In the genomic region with DNA sequence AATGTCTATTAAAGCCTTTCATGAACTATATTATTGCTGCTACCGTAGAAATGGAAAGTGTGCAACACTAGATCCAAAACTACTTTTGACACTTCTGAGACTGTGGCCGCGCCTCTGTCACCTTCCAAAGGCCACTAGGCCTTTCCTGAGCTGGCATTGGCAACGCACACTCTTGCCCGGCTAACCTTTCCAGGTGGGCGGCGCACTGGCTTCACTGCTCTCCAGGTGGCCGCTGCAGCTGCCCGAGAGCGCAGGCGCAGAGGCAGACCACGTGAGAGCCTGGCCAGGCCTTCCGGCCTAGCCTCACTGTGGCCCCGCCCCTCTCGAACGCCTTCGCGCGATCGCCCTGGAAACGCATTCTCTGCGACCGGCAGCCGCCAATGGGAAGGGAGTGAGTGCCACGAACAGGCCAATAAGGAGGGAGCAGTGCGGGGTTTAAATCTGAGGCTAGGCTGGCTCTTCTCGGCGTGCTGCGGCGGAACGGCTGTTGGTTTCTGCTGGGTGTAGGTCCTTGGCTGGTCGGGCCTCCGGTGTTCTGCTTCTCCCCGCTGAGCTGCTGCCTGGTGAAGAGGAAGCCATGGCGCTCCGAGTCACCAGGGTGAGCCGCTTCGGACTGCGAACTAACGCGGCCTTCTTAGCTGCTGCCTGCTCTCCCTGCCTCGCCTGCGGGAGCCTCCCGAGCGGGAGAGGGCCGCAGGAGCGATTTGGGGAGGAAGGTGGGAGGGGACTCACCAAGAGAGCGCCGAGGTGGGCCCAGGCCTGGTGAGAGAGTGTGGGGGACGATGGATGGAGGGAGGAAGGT, we compare ENCODE assay signal across 8 cellular contexts. TPM values are rescaled to one million over a fixed set of nuclear protein-coding genes. Genes with fewer than 3 reads are reported as not detected.
DNase-seq lines count a peak whose midpoint lies in the region; ATAC-seq and TF ChIP-seq lines count a peak whose summit lies in the region.

A gene (plus strand): TSS at position 465 of the 802 bp plus-strand sequence. CDS start 113 bp downstream, at position 578.

- peak within 1 kb of the TSS; percentile 6 for H2AK5ac ChIP-seq in mesendoderm (ENCODE audit: low read length)

- H3K9ac ChIP-seq in HUES48 (ENCODE audit: low read depth, low read length) (peak within 1 kb of the TSS; percentile 94), NT2/D1 (ENCODE audit: insufficient read length, low read depth) (peak within 1 kb of the TSS; percentile 96), endocrine pancreas (ENCODE audit: control insufficient read depth, insufficient read depth, low read length) (peak within 1 kb of the TSS; percentile 15), mesendoderm (ENCODE audit: low read length) (peak within 1 kb of the TSS; percentile 98)

- peak within 1 kb of the TSS; percentile 76 for H3K4ac ChIP-seq in mesendoderm (ENCODE audit: low read depth, low read length)

- peak within 1 kb of the TSS; percentile 60 for H3K18ac ChIP-seq in mesendoderm (ENCODE audit: low read length)

- TF ChIP-seq CTCF in Calu3 (IDR thresholded peaks at IDR 0.05; ENCODE audit: unreplicated experiment) = no peak

- H2BK15ac ChIP-seq in mesendoderm (replicated peaks; ENCODE audit: low read depth) = no peak within 1 kb of the TSS

- peak within 1 kb of the TSS; percentile 83 for H3K23ac ChIP-seq in mesendoderm (ENCODE audit: low read length)

- DNase-seq in Calu3 (peak; percentile 99), NT2/D1 (ENCODE audit: low read depth, low spot score) (peak; percentile 92), mesendoderm (peak; percentile 99)
- peak; percentile 88 to 96 (median 93) for DNase-seq in activated CD8-positive, alpha-beta memory T cell treated with anti-CD3 and anti-CD28 coated beads for 48 hours (ENCODE audit: low read depth in 2 of 3, low spot score in 2 of 3)
- DNase-seq in stimulated activated CD8-positive, alpha-beta memory T cell treated with anti-CD3 and anti-CD28 coated beads, Interleukin-12 subunit alpha, Interleukin-12 subunit beta, amount 100 ng/mL, for 4 hours (ENCODE audit: low read depth) = peak; percentile 96

- peak within 1 kb of the TSS; percentile 92 for H2BK5ac ChIP-seq in mesendoderm (ENCODE audit: low read length)

- H3K4me3 ChIP-seq in HUES48 (ENCODE audit: low read depth, low read length) (peak within 1 kb of the TSS; percentile 82), NT2/D1 (ENCODE audit: insufficient read length, low read depth) (peak within 1 kb of the TSS; percentile 95), endocrine pancreas (ENCODE audit: control insufficient read depth, insufficient read depth, low read length) (peak within 1 kb of the TSS; percentile 58), mesendoderm (ENCODE audit: low read length) (peak within 1 kb of the TSS; percentile 96)

- no peaks in the 10 kb centered on the region for H3K9me3 Mint-ChIP-seq in Calu3 (ENCODE audit: low read depth, unreplicated experiment)

- H3K27me3 ChIP-seq in HUES48 (ENCODE audit: control insufficient read depth, insufficient read depth, low read length) (no peaks in the 10 kb centered on the region), NT2/D1 (ENCODE audit: insufficient read depth, insufficient read length) (no peaks in the 10 kb centered on the region), endocrine pancreas (ENCODE audit: control insufficient read depth, insufficient read depth, low read length) (no peaks in the 10 kb centered on the region), mesendoderm (ENCODE audit: insufficient read depth, low read length, poor library complexity) (no peaks in the 10 kb centered on the region)

- CTCF ChIA-PET in Calu3 (lab: Charles Lee) = interaction anchor here (0.5 to 1.1 kb wide), 6 partner anchors 9 to 104 kb away, joined by 3 to 4 read pairs (median 3); a partner anchor contains a TSS

- H3K4me3 Mint-ChIP-seq in Calu3 (ENCODE audit: low read depth, unreplicated experiment) = peak within 1 kb of the TSS; percentile 98

- no CpG with 5 or more reads among the region's 50 CpGs for WGBS in mesendoderm (ENCODE audit: extremely low coverage, insufficient coverage, low lambda C conversion rate)

- H3K36me3 ChIP-seq in HUES48 (ENCODE audit: control insufficient read depth, insufficient read depth, low read length) (peaks cover 41% of the 10 kb centered on the region), NT2/D1 (ENCODE audit: insufficient read depth, insufficient read length, low read length) (peaks cover 38% of the 10 kb centered on the region), endocrine pancreas (ENCODE audit: control insufficient read depth, insufficient read depth, low read length) (no peaks in the 10 kb centered on the region), mesendoderm (ENCODE audit: control insufficient read depth, insufficient read depth, low read length) (peaks cover 7% of the 10 kb centered on the region)

- H3K4me1 Mint-ChIP-seq in Calu3 (ENCODE audit: low read depth, unreplicated experiment) = peaks cover 13% of the 10 kb centered on the region

- peaks cover 12% of the 10 kb centered on the region for H3K79me1 ChIP-seq in mesendoderm (ENCODE audit: low read length)

- H3K36me3 Mint-ChIP-seq in Calu3 (ENCODE audit: insufficient read depth, unreplicated experiment) = peaks cover 39% of the 10 kb centered on the region

- intact Hi-C loops in Calu3 (cut with micrococcal nuclease; ENCODE audit: unreplicated experiment) = loop anchor here (10.0 kb wide), 1 partner anchor 72 kb away; a partner anchor contains a TSS

- H2BK120ac ChIP-seq in mesendoderm (ENCODE audit: low read depth, low read length) = no peak within 1 kb of the TSS

- H3K27ac ChIP-seq in HUES48 (ENCODE audit: low read depth, low read length) = peak within 1 kb of the TSS; percentile 95
- peak within 1 kb of the TSS; percentile 86 for H3K27ac ChIP-seq in mesendoderm (ENCODE audit: low read depth, low read length)

- H3K4me2 ChIP-seq in mesendoderm (ENCODE audit: low read length) = peak within 1 kb of the TSS; percentile 97

- peak within 1 kb of the TSS; percentile 93 for H3K27ac Mint-ChIP-seq in Calu3 (ENCODE audit: unreplicated experiment)

- H3K4me1 ChIP-seq in HUES48 (ENCODE audit: control insufficient read depth, insufficient read depth, low read length) (peaks cover 16% of the 10 kb centered on the region), NT2/D1 (ENCODE audit: insufficient read depth, insufficient read length) (no peaks in the 10 kb centered on the region), endocrine pancreas (ENCODE audit: control insufficient read depth, insufficient read depth, low read length) (no peaks in the 10 kb centered on the region), mesendoderm (ENCODE audit: control insufficient read depth, low read depth, low read length) (peaks cover 3% of the 10 kb centered on the region)

- BruUV-seq in Calu3 (replicated peaks; lab: Mats Ljungman, UMichigan) = no TSS peak

- peaks cover 22% of the 10 kb centered on the region for H3K79me2 ChIP-seq in mesendoderm (ENCODE audit: control insufficient read depth, insufficient read depth, low read length)

- ATAC-seq in GM21423 (IDR thresholded peaks at IDR 0.05; ENCODE audit: unreplicated experiment) = peak; percentile 98

- no peaks in the 10 kb centered on the region for H3K27me3 Mint-ChIP-seq in Calu3 (ENCODE audit: unreplicated experiment)

- H3K9me3 ChIP-seq in HUES48 (ENCODE audit: control insufficient read depth, insufficient read depth, low read length) (no peaks in the 10 kb centered on the region), NT2/D1 (ENCODE audit: insufficient read depth, low read length) (no peaks in the 10 kb centered on the region), endocrine pancreas (ENCODE audit: control insufficient read depth, low read length) (no peaks in the 10 kb centered on the region)

- H3K56ac ChIP-seq in mesendoderm (ENCODE audit: low read length) = peak within 1 kb of the TSS; percentile 100

- peak within 1 kb of the TSS; percentile 1 for H4K5ac ChIP-seq in mesendoderm (ENCODE audit: low read length)

- no peak within 1 kb of the TSS for H4K8ac ChIP-seq in mesendoderm (ENCODE audit: low read depth, low read length)

RNA-seq across cellular contexts. Expression of the gene that starts here (rescaled TPM):
- 162 and 192 TPM in 2 replicates for total RNA-seq in Calu3 (2022)
- polyA plus RNA-seq in mesendoderm (2013, experiment 1 of 2) = 211 TPM
- 206 TPM for polyA plus RNA-seq in mesendoderm (2013, experiment 2 of 2)

Comparison
In these comparisons a context has a peak if more than half of its experiments do, and no peak if none do; other contexts are left out.
1. Peak in every context shown above with its lines: DNase-seq, ATAC-seq, H3K4me3 ChIP-seq and H3K27ac ChIP-seq.
2. H3K9ac ChIP-seq: peak in every context shown above with its lines; median percentile 98 in mesendoderm; 96 in NT2/D1; 94 in HUES48; 15 in endocrine pancreas.